Comparison of ENCODE assay signal across 29 cellular contexts in the genomic region with DNA sequence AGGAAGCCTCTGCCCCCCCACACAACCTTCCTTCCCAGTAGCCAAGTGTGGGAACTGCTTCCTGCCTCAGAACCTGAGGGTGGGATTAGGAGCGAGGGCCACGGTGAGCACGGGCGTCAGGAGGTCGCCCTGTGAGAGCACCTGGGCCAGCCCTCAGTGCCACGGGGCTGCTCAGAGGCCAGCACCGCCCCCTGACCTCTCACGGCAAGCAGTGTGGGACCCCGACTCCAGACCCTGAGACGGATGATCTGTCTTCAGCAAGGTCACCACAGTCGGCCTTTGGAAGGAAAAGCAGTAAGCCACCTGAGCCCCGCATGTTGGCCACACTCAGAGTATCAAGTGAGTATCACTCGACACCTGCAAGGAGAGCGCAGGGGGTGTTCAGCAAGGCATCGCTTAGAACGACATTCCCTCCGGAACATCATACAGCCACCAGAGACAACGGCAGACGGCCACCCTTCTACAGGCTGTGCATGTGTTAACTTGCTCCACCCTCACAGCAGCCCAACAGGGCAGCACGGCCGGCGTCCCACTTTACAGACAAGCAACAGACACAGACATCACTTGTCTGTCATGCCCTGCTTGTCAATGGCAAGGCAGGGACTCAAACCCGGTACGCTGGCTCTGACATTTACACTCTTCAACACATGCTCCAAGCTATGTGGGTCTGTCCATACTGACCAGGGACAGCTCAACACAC. TPM values are rescaled to one million over a fixed set of nuclear protein-coding genes. Genes with fewer than 3 reads are reported as not detected.
A peak's percentile ranks its signal among the peaks of the same experiment; 100 is the strongest.
DNase-seq lines count a peak whose midpoint lies in the region; ATAC-seq, FAIRE-seq and TF ChIP-seq lines count a peak whose summit lies in the region.
"Had no signal": no experiment of that assay in that cellular context is flagged by ENCODE, and none has a peak within 500 bp of the region (broad histone marks: within the 10 kb centered on the region; RNA-seq: fewer than 3 reads in every experiment).

No MANE protein-coding gene starts in this region.

- H3K4me1 Mint-ChIP-seq in activated T-helper 17 cell treated with anti-CD3 and anti-CD28 coated beads, Interleukin-2, amount 50 U/mL, for 72 hours = no peaks in the 10 kb centered on the region

- in situ Hi-C loops in HepG2 (cut with HindIII; ENCODE audit: extremely low pct_ligation_motif_present, low pct_unique_long_range_greater_than_20kb) = no loop called here

- 94% methylated on average over 14 of the region's 24 CpGs for WGBS in HepG2 (ENCODE audit: low lambda C conversion rate)
- 94 to 97% methylated on average over 24 of the region's 24 CpGs for WGBS in sigmoid colon, 2 donors

- H3K9me3 ChIP-seq in HepG2 (ENCODE audit: low read length) (no peaks in the 10 kb centered on the region), sigmoid colon (no peaks in the 10 kb centered on the region)
- H3K9me3 ChIP-seq: body of pancreas, gastrocnemius medialis, mucosa of descending colon, right lobe of liver, tibial nerve had no signal

- peaks cover 7% of the 10 kb centered on the region for H3K36me3 ChIP-seq in H7 (replicated peaks; ENCODE audit: control insufficient read depth, insufficient read depth, low read length)
- H3K36me3 ChIP-seq in HepG2 (replicated peaks in 1 of 2; ENCODE audit: control insufficient read depth in 1 of 2, insufficient read depth in 2 of 2, low read length in 2 of 2) = peaks cover 5 to 17% of the 10 kb centered on the region in 2 experiments; a peak in 4 of 5 replicates
- peaks cover 0 to 9% (median 0%) of the 10 kb centered on the region in 4 donors for H3K36me3 ChIP-seq in sigmoid colon
- H3K36me3 ChIP-seq: right lobe of liver had no signal

- no peak for TF ChIP-seq POLR2A in HepG2 (IDR thresholded peaks at IDR 0.05; ENCODE audit: insufficient read depth in 1 of 2, low read depth in 2 of 2, low read length in 2 of 2)
- TF ChIP-seq POLR2A in sigmoid colon (IDR thresholded peaks at IDR 0.05) = no peak

- H3K27ac ChIP-seq in HepG2 (ENCODE audit: extremely low read length, insufficient read depth, low read length) (no peak overlapping the region), sigmoid colon (peak overlapping the region; percentile 31 to 90 (median 80))
- H3K27ac ChIP-seq: gastrocnemius medialis, SK-N-MC had no signal

- H3K4me1 ChIP-seq in HepG2 (ENCODE audit: insufficient read depth, low read length) (peaks cover 69% of the 10 kb centered on the region), sigmoid colon (peaks cover 0 to 70% (median 56%) of the 10 kb centered on the region in 4 donors)

- no peaks in the 10 kb centered on the region for H3K27me3 Mint-ChIP-seq in activated T-helper 17 cell treated with anti-CD3 and anti-CD28 coated beads, Interleukin-2, amount 50 U/mL, for 72 hours
- H3K27me3 Mint-ChIP-seq: natural killer cell treated with Interleukin-12 subunit alpha and Interleukin-12 subunit beta and Interleukin-15 and Interleukin-18, amount 100 ng/mL, for 72 hours; stimulated activated naive CD8-positive, alpha-beta T cell treated with anti-CD3 and anti-CD28 coated beads, Interleukin-15, Interleukin-2, amounts not matched to agents 100 ng/mL and 50 ng/mL, for 24 hours had no signal

- no peak overlapping the region for H3K9ac ChIP-seq in HepG2 (ENCODE audit: insufficient read depth, low read depth, low read length)

- no peaks in the 10 kb centered on the region for H3K79me2 ChIP-seq in HepG2 (ENCODE audit: insufficient read depth, low read length)

- peak; percentile 17 for DNase-seq in H7
- DNase-seq in HepG2 (ENCODE audit: low spot score) = no peak
- DNase-seq in sigmoid colon = peak; percentile 61
- DNase-seq in GM10266 (ENCODE audit: extremely low spot score) = no peak
- no peak for DNase-seq in activated CD4-positive, CD25-positive, alpha-beta regulatory T cell treated with anti-CD3 and anti-CD28 coated beads, Interleukin-2, amount 50 U/mL, for 72 hours
- DNase-seq: ACHN; activated CD4-positive, alpha-beta T cell treated with anti-CD3 and anti-CD28 coated beads, Interleukin-2, amount 50 U/mL, for 4 hours; activated naive CD4-positive, alpha-beta T cell; activated T-cell treated with anti-CD3 and anti-CD28 coated beads, Interleukin-2, amount 50 U/mL, for 72 hours; body of pancreas; gastrocnemius medialis; hippocampal formation; KBM-7; mucosa of descending colon; NCI-H1105; NCI-H2029; NCI-H524 treated with DMSO at 0.1 percent for 48 hours; stimulated activated CD8-positive, alpha-beta memory T cell treated with anti-CD3 and anti-CD28 coated beads, Interleukin-4, amount 100 ng/mL, for 48 hours; T-helper 1 cell had no signal

- no peak for TF ChIP-seq EP300 in HepG2 (IDR thresholded peaks at IDR 0.05; ENCODE audit: low read depth in 2 of 2, low read length in 2 of 2)
- TF ChIP-seq EP300 in HepG2 (CRISPR knock-in tag; IDR thresholded peaks at IDR 0.05; ENCODE audit: borderline replicate concordance) = no peak
- no peak for TF ChIP-seq EP300 in sigmoid colon (IDR thresholded peaks at IDR 0.05)

- H3K27me3 ChIP-seq in H7 (ENCODE audit: control insufficient read depth, insufficient read depth, low read length) (no peaks in the 10 kb centered on the region), HepG2 (ENCODE audit: control insufficient read depth in 1 of 2, insufficient read depth in 2 of 2, low read length in 2 of 2) (no peaks in the 10 kb centered on the region), sigmoid colon (no peaks in the 10 kb centered on the region)
- H3K27me3 ChIP-seq: body of pancreas, gastrocnemius medialis, right lobe of liver, tibial nerve had no signal

- H3K9me3 Mint-ChIP-seq in activated T-helper 17 cell treated with anti-CD3 and anti-CD28 coated beads, Interleukin-2, amount 50 U/mL, for 72 hours = no peaks in the 10 kb centered on the region
- H3K9me3 Mint-ChIP-seq: activated T-cell treated with anti-CD3 and anti-CD28 coated beads, Interleukin-2, amount 50 U/mL, for 72 hours; natural killer cell treated with Interleukin-12 subunit alpha and Interleukin-12 subunit beta and Interleukin-15 and Interleukin-18, amount 100 ng/mL, for 72 hours; stimulated activated naive CD8-positive, alpha-beta T cell treated with anti-CD3 and anti-CD28 coated beads, Interleukin-15, Interleukin-2, amounts not matched to agents 100 ng/mL and 50 ng/mL, for 24 hours had no signal

- CTCF ChIA-PET in HepG2 (lab: Yijun Ruan, JAX; ENCODE audit: low intra/inter-chr PET ratio, low total read pairs) = no interaction called here

- no peak overlapping the region for H3K4me2 ChIP-seq in HepG2 (ENCODE audit: low read depth, low read length)

- ATAC-seq in activated T-helper 17 cell treated with anti-CD3 and anti-CD28 coated beads, Interleukin-2, amount 50 U/mL, for 72 hours (replicated peaks) = no peak
- ATAC-seq in HepG2 = no peak
- ATAC-seq in GM19324 (IDR thresholded peaks at IDR 0.05; ENCODE audit: low FRiP score, unreplicated experiment) = no peak
- no peak for ATAC-seq in HG02763 (IDR thresholded peaks at IDR 0.05; ENCODE audit: unreplicated experiment)
- ATAC-seq: activated T-cell treated with anti-CD3 and anti-CD28 coated beads, Interleukin-2, amount 50 U/mL, for 72 hours; body of pancreas; gastrocnemius medialis; HCT116; mucosa of descending colon; right lobe of liver had no signal

- H3K36me3 Mint-ChIP-seq in activated T-helper 17 cell treated with anti-CD3 and anti-CD28 coated beads, Interleukin-2, amount 50 U/mL, for 72 hours (ENCODE audit: low read depth) = peaks cover 85% of the 10 kb centered on the region

- FAIRE-seq in HepG2 (lab: Jason Lieb, UNC) = no peak
- FAIRE-seq: GM12892 had no signal

- TF ChIP-seq RAD21 in HepG2 (CRISPR knock-in tag; IDR thresholded peaks at IDR 0.05) = no peak

- no peak overlapping the region for H2AFZ ChIP-seq in HepG2 (ENCODE audit: low read length)

- POLR2A ChIA-PET in HepG2 (lab: Yijun Ruan, JAX) = no interaction called here

- H4K20me1 ChIP-seq in HepG2 (ENCODE audit: insufficient read depth, low read length) = no peaks in the 10 kb centered on the region

- no peak overlapping the region for H3K4me3 Mint-ChIP-seq in activated T-helper 17 cell treated with anti-CD3 and anti-CD28 coated beads, Interleukin-2, amount 50 U/mL, for 72 hours
- H3K4me3 Mint-ChIP-seq: activated T-cell treated with anti-CD3 and anti-CD28 coated beads, Interleukin-2, amount 50 U/mL, for 72 hours; natural killer cell treated with Interleukin-12 subunit alpha and Interleukin-12 subunit beta and Interleukin-15 and Interleukin-18, amount 100 ng/mL, for 72 hours; stimulated activated naive CD8-positive, alpha-beta T cell treated with anti-CD3 and anti-CD28 coated beads, Interleukin-15, Interleukin-2, amounts not matched to agents 100 ng/mL and 50 ng/mL, for 24 hours had no signal

- no TSS peak for BruUV-seq in HepG2 (replicated peaks; lab: Mats Ljungman, UMichigan)

- H3K4me3 ChIP-seq in H7 (ENCODE audit: insufficient read depth, low read depth, low read length) (no peak overlapping the region), HepG2 (replicated peaks in 1 of 3; ENCODE audit: insufficient read depth in 1 of 3, low read depth in 2 of 3, low read length in 3 of 3) (no peak overlapping the region), sigmoid colon (no peak overlapping the region)
- H3K4me3 ChIP-seq: body of pancreas, gastrocnemius medialis, mucosa of descending colon, right lobe of liver, SK-N-MC, tibial nerve had no signal

- intact Hi-C loops in HepG2 (cut with micrococcal nuclease; ENCODE audit: unreplicated experiment) (no loop called here), sigmoid colon (cut with DNase I) (no loop called here)

- TF ChIP-seq CTCF in HepG2 (CRISPR knock-in tag; IDR thresholded peaks at IDR 0.05) = no peak
- TF ChIP-seq CTCF in sigmoid colon (IDR thresholded peaks at IDR 0.05) = no peak
- no peak for TF ChIP-seq CTCF in GM10266 (IDR thresholded peaks at IDR 0.05; ENCODE audit: control insufficient read depth, insufficient read depth, low read depth, missing control alignments)

- peak overlapping the region; percentile 12 for H3K27ac Mint-ChIP-seq in activated T-helper 17 cell treated with anti-CD3 and anti-CD28 coated beads, Interleukin-2, amount 50 U/mL, for 72 hours
- H3K27ac Mint-ChIP-seq: activated T-cell treated with anti-CD3 and anti-CD28 coated beads, Interleukin-2, amount 50 U/mL, for 72 hours; natural killer cell treated with Interleukin-12 subunit alpha and Interleukin-12 subunit beta and Interleukin-15 and Interleukin-18, amount 100 ng/mL, for 72 hours; stimulated activated naive CD8-positive, alpha-beta T cell treated with anti-CD3 and anti-CD28 coated beads, Interleukin-15, Interleukin-2, amounts not matched to agents 100 ng/mL and 50 ng/mL, for 24 hours had no signal

RNA-seq across cellular contexts. Expression of a gene that starts 50.2 kb away (rescaled TPM):
- 10.6 and 12.5 TPM in 2 replicates for total RNA-seq in H7 (2014; rRNA removed; shearing (Covaris generic))
- 10 to 100 TPM; 15.1 to 18.1 TPM for total RNA-seq in activated T-helper 17 cell treated with anti-CD3 and anti-CD28 coated beads, Interleukin-2, amount 50 U/mL, for 72 hours
- total RNA-seq in HepG2 (2016; rRNA removed; fragmentation: Illumina TruSeq; extraction: Trizol) = 14.1 and 15.1 TPM in 2 replicates
- total RNA-seq in HepG2 (2016; cell fraction: cytosol; rRNA removed; fragmentation: Illumina TruSeq; extraction: Trizol; ENCODE audit: low read depth) = 0.91 and 1.3 TPM in 2 replicates
- 12.9 and 15.9 TPM in 2 replicates for total RNA-seq in HepG2 (2016; cell fraction: insoluble cytoplasmic fraction; rRNA removed; fragmentation: Illumina TruSeq; extraction: Trizol)
- 4.6 and 5.0 TPM in 2 replicates for total RNA-seq in HepG2 (2016; cell fraction: membrane; rRNA removed; fragmentation: Illumina TruSeq; extraction: Trizol)
- total RNA-seq in HepG2 (2016; cell fraction: nucleus; rRNA removed; fragmentation: Illumina TruSeq; extraction: Trizol) = 6.5 and 8.3 TPM in 2 replicates
- polyA plus RNA-seq in HepG2 (2011; rRNA removed) = 9.9 and 11.2 TPM in 2 replicates
- 10.8 and 11.0 TPM in 2 replicates for polyA plus RNA-seq in HepG2 (2011; cell fraction: cytosol; rRNA removed)
- polyA plus RNA-seq in HepG2 (2011; cell fraction: nucleus; rRNA removed) = 17.2 and 18.8 TPM in 2 replicates
- polyA plus RNA-seq in HepG2 (2012) = 5.3 and 5.7 TPM in 2 replicates
- polyA plus RNA-seq in HepG2 (2016; cell fraction: cytosol; fragmentation: Illumina TruSeq; extraction: Trizol; ENCODE audit: low read depth) = 0.66 and 1.2 TPM in 2 replicates
- polyA plus RNA-seq in HepG2 (2016; cell fraction: insoluble cytoplasmic fraction; fragmentation: Illumina TruSeq; extraction: Trizol; ENCODE audit: low read depth) = 16.3 and 16.9 TPM in 2 replicates
- 2.2 and 3.4 TPM in 2 replicates for polyA plus RNA-seq in HepG2 (2016; cell fraction: membrane; fragmentation: Illumina TruSeq; extraction: Trizol; ENCODE audit: low read depth)
- polyA plus RNA-seq in HepG2 (2016; cell fraction: nucleus; fragmentation: Illumina TruSeq; extraction: Trizol; ENCODE audit: insufficient read depth, low read depth) = 12.6 and 15.6 TPM in 2 replicates
- polyA minus RNA-seq in HepG2 (2011; rRNA and poly(A)+ RNA removed; ENCODE audit: low replicate concordance) = 61.7 and 67.2 TPM in 2 replicates
- polyA minus RNA-seq in HepG2 (2011; cell fraction: cytosol; rRNA and poly(A)+ RNA removed) = 6.2 and 7.6 TPM in 2 replicates
- polyA minus RNA-seq in HepG2 (2011; cell fraction: nucleus; rRNA and poly(A)+ RNA removed) = 9.8 and 10.4 TPM in 2 replicates
- total RNA-seq in sigmoid colon = 10 to 100 TPM in 1 of 4 donors, 1 to 10 TPM in 3; 5.7 to 12.5 (median 6.9) TPM
- 1 to 10 TPM; 3.6 to 7.8 (median 4.4) TPM for polyA plus RNA-seq in sigmoid colon

Comparison
In these comparisons a context has a peak if more than half of its experiments do, and no peak if none do; other contexts are left out.
1. DNase-seq: peak in H7 (single experiment) and sigmoid colon (single experiment); none in HepG2 (single experiment), GM10266 (single experiment) and activated CD4-positive, CD25-positive, alpha-beta regulatory T cell treated with anti-CD3 and anti-CD28 coated beads, Interleukin-2, amount 50 U/mL, for 72 hours (single experiment).